ENCODE assay signal across 8 cellular contexts in the genomic region with DNA sequence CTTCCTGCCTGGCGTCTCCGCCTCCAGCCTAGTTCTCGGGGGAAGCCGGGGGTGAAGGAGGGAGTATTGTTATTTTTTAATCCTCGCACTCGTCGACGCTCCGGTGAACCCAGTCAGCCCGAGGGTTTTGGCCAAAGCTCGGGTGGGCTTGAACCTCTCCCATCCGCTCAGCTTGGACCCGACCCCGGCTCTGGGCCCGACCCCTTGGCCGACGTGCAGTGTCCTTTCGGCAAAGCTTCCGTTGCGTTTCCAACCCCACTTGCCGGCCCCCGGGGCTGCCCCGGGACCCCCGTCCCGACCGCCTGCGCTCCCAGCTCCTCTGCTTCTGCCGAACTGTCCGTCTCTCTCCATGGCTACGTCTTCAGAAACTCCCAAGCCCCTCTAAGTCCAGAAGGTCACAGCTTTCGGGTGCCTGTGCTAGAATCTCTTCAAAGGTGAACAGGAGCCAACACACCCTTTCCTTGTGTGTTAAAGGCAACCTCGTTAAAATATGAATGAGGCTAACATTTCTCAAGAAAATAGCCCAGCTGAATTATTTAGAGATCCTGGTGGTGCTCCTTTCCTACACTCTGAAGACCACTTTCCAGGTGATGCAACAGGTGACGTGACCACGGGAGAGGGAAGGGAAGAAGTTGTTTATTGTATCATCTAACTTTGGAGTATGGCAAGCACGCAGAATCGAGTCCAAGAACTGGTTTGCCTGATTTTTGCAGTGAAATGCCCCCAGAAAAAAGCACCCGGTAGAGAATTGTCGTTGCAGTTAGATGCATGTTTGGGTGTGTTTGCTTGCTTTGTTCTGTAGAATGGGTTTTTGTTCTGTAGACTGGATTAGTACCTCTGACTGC. TPM values are rescaled to one million over a fixed set of nuclear protein-coding genes. Genes with fewer than 3 reads are reported as not detected.
DNase-seq lines count a peak whose midpoint lies in the region; ATAC-seq and TF ChIP-seq lines count a peak whose summit lies in the region.

No MANE protein-coding gene starts in this region.

- H3K27ac ChIP-seq in ACC112 (ENCODE audit: low read depth, low read length): peak overlapping the region; percentile 76
- peak overlapping the region; percentile 98 for H3K27ac ChIP-seq in left ventricle myocardium inferior (replicated peaks)
- peak overlapping the region; percentile 81 to 98 (median 95) for H3K27ac ChIP-seq in skin epidermis

- peak overlapping the region; percentile 98 for H3K4me3 ChIP-seq in ACC112 (ENCODE audit: low read depth, low read length)
- H3K4me3 ChIP-seq in left ventricle myocardium inferior: peak overlapping the region; percentile 87
- peak overlapping the region; percentile 64 to 96 (median 93) for H3K4me3 ChIP-seq in skin epidermis

- intact Hi-C loops in left ventricle myocardium inferior (cut with micrococcal nuclease): no loop called here

- peaks cover 54% of the 10 kb centered on the region for H3K79me2 ChIP-seq in ACC112 (ENCODE audit: control insufficient read depth, insufficient read depth, low read length, unreplicated experiment)

- H3K27me3 ChIP-seq in ACC112 (ENCODE audit: insufficient read depth, low read length) (no peaks in the 10 kb centered on the region), left ventricle myocardium inferior (ENCODE audit: low read depth) (no peaks in the 10 kb centered on the region)

- no peak for DNase-seq in left ventricle myocardium inferior
- no peak for DNase-seq in HCEC 1CT
- DNase-seq in stimulated activated CD8-positive, alpha-beta memory T cell treated with anti-CD3 and anti-CD28 coated beads, Interleukin-4, amount 100 ng/mL, for 48 hours: no peak
- no peak for DNase-seq in stimulated activated CD4-positive, alpha-beta T cell treated with anti-CD3 and anti-CD28 coated beads, Interleukin-4, amount 100 ng/mL, for 4 hours

- ATAC-seq in GM21526 (IDR thresholded peaks at IDR 0.05; ENCODE audit: low FRiP score, unreplicated experiment) (peak; percentile 0), SK-N-SH treated with all-trans-retinoic acid at 6 μM for 48 hours (peak; percentile 0)

- no peaks in the 10 kb centered on the region for H3K9me3 ChIP-seq in left ventricle myocardium inferior (replicated peaks)

- H3K36me3 ChIP-seq in ACC112 (ENCODE audit: insufficient read depth, low read length) (peaks cover 14% of the 10 kb centered on the region; the same call in 1 of the 2 replicates), left ventricle myocardium inferior (no peaks in the 10 kb centered on the region)

- H3K4me1 ChIP-seq in ACC112 (ENCODE audit: control insufficient read depth, insufficient read depth, low read length, unreplicated experiment): peaks cover 19% of the 10 kb centered on the region
- H3K4me1 ChIP-seq in left ventricle myocardium inferior: peaks cover 63% of the 10 kb centered on the region

- H2AFZ ChIP-seq in ACC112 (ENCODE audit: low read length, unreplicated experiment): peak overlapping the region; percentile 89

- TF ChIP-seq CTCF in left ventricle myocardium inferior (IDR thresholded peaks at IDR 0.05; ENCODE audit: borderline replicate concordance): no peak

TF ChIP-seq in SK-N-SH treated with all-trans-retinoic acid at 6 μM for 48 hours, 23 proteins besides CTCF, POLR2A, EP300 and RAD21:
- TF ChIP-seq, protein P1, sequence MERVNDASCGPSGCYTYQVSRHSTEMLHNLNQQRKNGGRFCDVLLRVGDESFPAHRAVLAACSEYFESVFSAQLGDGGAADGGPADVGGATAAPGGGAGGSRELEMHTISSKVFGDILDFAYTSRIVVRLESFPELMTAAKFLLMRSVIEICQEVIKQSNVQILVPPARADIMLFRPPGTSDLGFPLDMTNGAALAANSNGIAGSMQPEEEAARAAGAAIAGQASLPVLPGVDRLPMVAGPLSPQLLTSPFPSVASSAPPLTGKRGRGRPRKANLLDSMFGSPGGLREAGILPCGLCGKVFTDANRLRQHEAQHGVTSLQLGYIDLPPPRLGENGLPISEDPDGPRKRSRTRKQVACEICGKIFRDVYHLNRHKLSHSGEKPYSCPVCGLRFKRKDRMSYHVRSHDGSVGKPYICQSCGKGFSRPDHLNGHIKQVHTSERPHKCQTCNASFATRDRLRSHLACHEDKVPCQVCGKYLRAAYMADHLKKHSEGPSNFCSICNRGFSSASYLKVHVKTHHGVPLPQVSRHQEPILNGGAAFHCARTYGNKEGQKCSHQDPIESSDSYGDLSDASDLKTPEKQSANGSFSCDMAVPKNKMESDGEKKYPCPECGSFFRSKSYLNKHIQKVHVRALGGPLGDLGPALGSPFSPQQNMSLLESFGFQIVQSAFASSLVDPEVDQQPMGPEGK (CRISPR knock-in tag; IDR thresholded peaks at IDR 0.05; ENCODE audit: borderline replicate concordance): no peak
- peak; percentile 94 for TF ChIP-seq ZFP3 (CRISPR knock-in tag; IDR thresholded peaks at IDR 0.05)
TF ChIP-seq in SK-N-SH treated with all-trans-retinoic acid at 6 μM for 48 hours: peak in this region for 1.

RNA-seq across cellular contexts. Expression of a gene that starts 0.7 kb away (rescaled TPM):
- total RNA-seq in left ventricle myocardium inferior: 22.3 TPM
